ENCODE assay signal across 18 cellular contexts in the genomic region with DNA sequence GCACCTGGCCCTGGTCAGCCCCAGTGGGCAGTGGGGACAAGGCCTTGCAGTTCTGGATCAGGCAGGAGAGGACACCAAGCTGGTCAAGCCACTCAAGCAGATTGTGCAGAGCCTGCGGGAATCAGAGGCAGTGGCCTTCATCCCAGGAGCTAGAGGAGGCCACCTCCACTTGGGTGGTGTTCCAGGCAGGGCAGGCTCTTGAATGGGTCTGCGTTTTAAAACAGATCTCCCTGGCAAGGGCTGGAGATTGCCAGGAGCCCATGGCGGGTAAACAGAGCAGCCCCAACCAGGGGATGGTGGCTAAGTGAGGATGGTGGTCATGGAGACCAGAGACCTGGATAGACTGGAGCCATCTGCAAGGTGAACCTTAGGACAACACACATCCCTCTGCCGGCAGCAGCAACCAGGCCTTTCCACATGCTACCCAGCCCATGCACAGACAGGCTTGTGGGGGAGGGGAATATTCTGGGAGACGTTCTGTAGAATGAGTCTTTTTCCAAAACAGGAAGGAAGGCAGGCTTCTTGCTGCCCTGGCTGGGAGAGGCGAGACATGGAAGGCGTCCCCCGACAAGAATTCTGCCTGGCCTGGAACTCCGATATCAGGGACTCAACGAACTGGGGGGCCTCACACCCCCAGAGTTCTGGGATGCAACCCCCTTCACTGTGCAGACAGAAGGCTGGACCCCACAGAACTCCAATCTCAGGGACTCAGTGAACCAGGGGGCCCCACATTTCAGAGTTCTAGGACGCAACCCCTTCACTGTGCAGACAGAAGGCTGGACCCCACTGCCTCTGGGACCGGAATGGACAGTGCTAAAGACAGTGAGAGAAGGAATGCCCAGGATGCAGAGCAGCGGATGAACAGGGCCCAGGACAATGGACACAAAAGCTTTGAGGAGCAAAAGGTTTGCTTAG.
"Had no signal": no experiment of that assay in that cellular context is flagged by ENCODE, and none has a peak within 500 bp of the region (broad histone marks: within the 10 kb centered on the region; RNA-seq: fewer than 3 reads in every experiment).

No MANE protein-coding gene starts in this region.

- H3K4me1 ChIP-seq: gastroesophageal sphincter, thyroid gland had no signal

- H3K9me3 ChIP-seq: gastroesophageal sphincter, thyroid gland had no signal

- H3K36me3 ChIP-seq: gastroesophageal sphincter, thyroid gland had no signal

- ATAC-seq: activated T-helper 17 cell treated with anti-CD3 and anti-CD28 coated beads, Interleukin-2, amount 50 U/mL, for 72 hours; gastroesophageal sphincter; left colon; stimulated activated naive CD8-positive, alpha-beta T cell treated with anti-CD3 and anti-CD28 coated beads, Interleukin-15, Interleukin-2, amounts not matched to agents 100 U/mL and 50 U/mL, for 24 hours; WTC11 had no signal

- H3K27ac ChIP-seq: dorsolateral prefrontal cortex, epithelial cell of prostate, gastroesophageal sphincter, thyroid gland had no signal

- H3K27me3 ChIP-seq: thyroid gland had no signal

- DNase-seq: activated CD4-positive, alpha-beta T cell treated with anti-CD3 and anti-CD28 coated beads, Interleukin-2, amount 50 U/mL, for 4 hours; activated CD8-positive, alpha-beta memory T cell treated with anti-CD3 and anti-CD28 coated beads for 24 hours; activated CD8-positive, alpha-beta memory T cell treated with anti-CD3 and anti-CD28 coated beads, Interleukin-2, amount 50 U/mL, for 4 hours; activated naive CD4-positive, alpha-beta T cell; activated T-cell treated with anti-CD3 and anti-CD28 coated beads, Interleukin-2, amount 50 U/mL, for 24 hours; dorsolateral prefrontal cortex; left colon; mesenchymal stem cell; nephron progenitor cell; occipital lobe; stimulated activated CD4-positive, alpha-beta T cell treated with anti-CD3 and anti-CD28 coated beads, Interleukin-4, amount 100 ng/mL, for 24 hours; stimulated activated naive CD8-positive, alpha-beta T cell treated with anti-CD3 and anti-CD28 coated beads, Interleukin-15, Interleukin-2, amounts not matched to agents 100 U/mL and 50 U/mL, for 24 hours; T-helper 1 cell; thyroid gland had no signal

- H3K4me3 ChIP-seq: dorsolateral prefrontal cortex, gastroesophageal sphincter, thyroid gland had no signal
